Comparison of ENCODE assay signal across 21 cellular contexts in genomic region chr1:174161813-174162212, GRCh38. TPM values are rescaled to one million over a fixed set of nuclear protein-coding genes. Genes with fewer than 3 reads are reported as not detected.
DNase-seq lines count a peak whose midpoint lies in the region; ATAC-seq and TF ChIP-seq lines count a peak whose summit lies in the region.
"Had no signal": no experiment of that assay in that cellular context is flagged by ENCODE, and none has a peak within 500 bp of the region (broad histone marks: within the 10 kb centered on the region; RNA-seq: fewer than 3 reads in every experiment).

No MANE protein-coding gene starts in this region.

- H3K4me3 Mint-ChIP-seq in activated CD4-positive, alpha-beta T cell treated with anti-CD3 and anti-CD28 coated beads, Interleukin-2, amount 10 ng/mL, durations not matched to agents 24 days and 14 days, result peak overlapping the region; percentile 39
- H3K4me3 Mint-ChIP-seq in CD4-positive, alpha-beta T cell, result peak overlapping the region; percentile 76
- H3K4me3 Mint-ChIP-seq in effector memory CD8-positive, alpha-beta T cell, result peak overlapping the region; percentile 95 to 96

- peaks cover 57% of the 10 kb centered on the region for H3K4me1 Mint-ChIP-seq in activated CD4-positive, alpha-beta T cell treated with anti-CD3 and anti-CD28 coated beads, Interleukin-2, amount 10 ng/mL, durations not matched to agents 24 days and 14 days
- peaks cover 79% of the 10 kb centered on the region for H3K4me1 Mint-ChIP-seq in CD4-positive, alpha-beta T cell (ENCODE audit: low read depth)
- peaks cover 60 to 80% of the 10 kb centered on the region in 2 donors for H3K4me1 Mint-ChIP-seq in effector memory CD8-positive, alpha-beta T cell (ENCODE audit: low read depth in 2 of 2)

- H3K79me2 ChIP-seq in KMS-11 (ENCODE audit: insufficient read depth, low read depth), result peaks cover 55% of the 10 kb centered on the region

- no peak overlapping the region for H2AFZ ChIP-seq in KMS-11 (ENCODE audit: low read depth)

- no peak overlapping the region for H3K27ac ChIP-seq in CD4-positive, alpha-beta T cell (ENCODE audit: low read depth, low read length)
- H3K27ac ChIP-seq in KMS-11 (peak overlapping the region; percentile 49), colonic mucosa (no peak overlapping the region)
- H3K27ac ChIP-seq: 22Rv1, C4-2B, prostate gland, thoracic aorta, WERI-Rb-1 had no signal

- peaks cover 78% of the 10 kb centered on the region for H3K4me1 ChIP-seq in KMS-11 (ENCODE audit: low read depth, poor library complexity, severe bottlenecking)
- H3K4me1 ChIP-seq in colonic mucosa, result peaks cover 4% of the 10 kb centered on the region
- H3K4me1 ChIP-seq: prostate gland had no signal

- no peaks in the 10 kb centered on the region for H4K20me1 ChIP-seq in KMS-11 (ENCODE audit: insufficient read depth)

- POLR2A ChIA-PET in CD4-positive, alpha-beta T cell (lab: Charles Lee), result interaction anchor here (0.7 to 2.0 kb wide), 2 partner anchors 10 to 140 kb away, joined by 3 to 6 read pairs; partner anchors contain the start of gene RC3H1

- H3K9ac ChIP-seq in KMS-11 (peak overlapping the region; percentile 22; the same call in 1 of the 2 replicates), colonic mucosa (ENCODE audit: low read depth in 2 of 2, low read length in 2 of 2) (no peak overlapping the region)

- peak overlapping the region; percentile 46 for H3K4me2 ChIP-seq in KMS-11

- H3K9me3 Mint-ChIP-seq in activated CD4-positive, alpha-beta T cell treated with anti-CD3 and anti-CD28 coated beads, Interleukin-2, amount 10 ng/mL, durations not matched to agents 24 days and 14 days, result no peaks in the 10 kb centered on the region
- H3K9me3 Mint-ChIP-seq in CD4-positive, alpha-beta T cell, result no peaks in the 10 kb centered on the region
- H3K9me3 Mint-ChIP-seq in effector memory CD8-positive, alpha-beta T cell, result no peaks in the 10 kb centered on the region
- H3K9me3 Mint-ChIP-seq: H9 had no signal

- no peak overlapping the region for H3K27ac Mint-ChIP-seq in activated CD4-positive, alpha-beta T cell treated with anti-CD3 and anti-CD28 coated beads, Interleukin-2, amount 10 ng/mL, durations not matched to agents 24 days and 14 days
- no peak overlapping the region for H3K27ac Mint-ChIP-seq in CD4-positive, alpha-beta T cell
- peak overlapping the region; percentile 59 to 96 for H3K27ac Mint-ChIP-seq in effector memory CD8-positive, alpha-beta T cell
- H3K27ac Mint-ChIP-seq: H9 had no signal

- DNase-seq in activated CD4-positive, alpha-beta T cell treated with anti-CD3 and anti-CD28 coated beads, Interleukin-2, amount 10 ng/mL, durations not matched to agents 24 days and 14 days, result no peak
- DNase-seq in activated CD4-positive, alpha-beta T cell treated with anti-CD3 and anti-CD28 coated beads, Interleukin-2, amount 50 U/mL, for 4 hours, result no peak
- no peak for DNase-seq in CD4-positive, alpha-beta T cell
- DNase-seq in effector memory CD8-positive, alpha-beta T cell, result no peak
- no peak for DNase-seq in colonic mucosa
- DNase-seq: activated gamma-delta T cell treated with Interleukin-2 at 50 U/mL for 16 hours; aorta; DMS53; H9; MM.1S; naive B cell; NCI-H187; stimulated activated CD4-positive, alpha-beta T cell treated with anti-CD3 and anti-CD28 coated beads, Interleukin-4, amount 100 ng/mL, for 4 hours; WERI-Rb-1 had no signal

- ATAC-seq in CD4-positive, alpha-beta T cell (ENCODE audit: poor library complexity), result no peak
- ATAC-seq in effector memory CD8-positive, alpha-beta T cell (replicated peaks), result no peak
- ATAC-seq in GM18502 (IDR thresholded peaks at IDR 0.05; ENCODE audit: poor library complexity, unreplicated experiment) (no peak), GM19023 (IDR thresholded peaks at IDR 0.05; ENCODE audit: unreplicated experiment) (no peak)

- peak overlapping the region; percentile 35 for H3K4me3 ChIP-seq in KMS-11 (IDR thresholded peaks at IDR 0.05; ENCODE audit: insufficient read depth, low read depth, low read length)
- no peak overlapping the region for H3K4me3 ChIP-seq in colonic mucosa
- H3K4me3 ChIP-seq: prostate gland, thoracic aorta had no signal

- intact Hi-C loops in activated CD4-positive, alpha-beta T cell treated with anti-CD3 and anti-CD28 coated beads, Interleukin-2, amount 10 ng/mL, durations not matched to agents 24 days and 14 days (cut with micrococcal nuclease), result no loop called here
- intact Hi-C loops in CD4-positive, alpha-beta T cell (cut with DNase I, micrococcal nuclease), result loop anchor here in 1 of 2 experiments (5.0 to 10.0 kb wide), 3 partner anchors 50 to 1627 kb away; partner anchors contain the start of genes PRDX6 and SUCO
- intact Hi-C loops in colonic mucosa (cut with DNase I), result loop anchor here (10.0 kb wide), 1 partner anchor 137 kb away; the partner anchor contains the start of gene RC3H1

- H3K36me3 ChIP-seq in KMS-11 (ENCODE audit: insufficient read depth) (no peaks in the 10 kb centered on the region), colonic mucosa (no peaks in the 10 kb centered on the region)
- H3K36me3 ChIP-seq: prostate gland, thoracic aorta, WERI-Rb-1 had no signal

- H3K9me3 ChIP-seq in CD4-positive, alpha-beta T cell (ENCODE audit: control insufficient read depth, low read length), result no peaks in the 10 kb centered on the region
- no peaks in the 10 kb centered on the region for H3K9me3 ChIP-seq in colonic mucosa
- H3K9me3 ChIP-seq: prostate gland, thoracic aorta had no signal

- TF ChIP-seq CTCF in CD4-positive, alpha-beta T cell (IDR thresholded peaks at IDR 0.05), result no peak
- TF ChIP-seq CTCF in KMS-11 (conservative IDR thresholded peaks at IDR 0.05; ENCODE audit: low read depth, low read length), result no peak
- TF ChIP-seq CTCF in colonic mucosa (IDR thresholded peaks at IDR 0.05), result no peak

- H3K36me3 Mint-ChIP-seq in activated CD4-positive, alpha-beta T cell treated with anti-CD3 and anti-CD28 coated beads, Interleukin-2, amount 10 ng/mL, durations not matched to agents 24 days and 14 days (ENCODE audit: low read depth), result peaks cover 18% of the 10 kb centered on the region
- H3K36me3 Mint-ChIP-seq in CD4-positive, alpha-beta T cell (ENCODE audit: low read depth), result peaks cover 13% of the 10 kb centered on the region
- H3K36me3 Mint-ChIP-seq in effector memory CD8-positive, alpha-beta T cell (ENCODE audit: insufficient read depth), result peaks cover 29% of the 10 kb centered on the region

- no peaks in the 10 kb centered on the region for H3K27me3 ChIP-seq in CD4-positive, alpha-beta T cell (ENCODE audit: control insufficient read depth, insufficient read depth, low read length)
- H3K27me3 ChIP-seq in KMS-11 (ENCODE audit: insufficient read depth, low read depth) (no peaks in the 10 kb centered on the region), colonic mucosa (no peaks in the 10 kb centered on the region)

- no peaks in the 10 kb centered on the region for H3K27me3 Mint-ChIP-seq in activated CD4-positive, alpha-beta T cell treated with anti-CD3 and anti-CD28 coated beads, Interleukin-2, amount 10 ng/mL, durations not matched to agents 24 days and 14 days
- no peaks in the 10 kb centered on the region for H3K27me3 Mint-ChIP-seq in CD4-positive, alpha-beta T cell
- no peaks in the 10 kb centered on the region for H3K27me3 Mint-ChIP-seq in effector memory CD8-positive, alpha-beta T cell
- H3K27me3 Mint-ChIP-seq: naive B cell had no signal

- CTCF ChIA-PET in CD4-positive, alpha-beta T cell (lab: Charles Lee), result interaction anchor here (0.7 kb wide), 1 partner anchor 56 kb away, joined by 3 read pairs; no protein-coding TSS in a partner anchor

RNA-seq across cellular contexts. Expression of gene RABGAP1L, which starts 2.5 kb away (rescaled TPM):
- total RNA-seq in activated CD4-positive, alpha-beta T cell treated with anti-CD3 and anti-CD28 coated beads, Interleukin-2, amount 10 ng/mL, durations not matched to agents 24 days and 14 days, result 36.9 and 37.2 TPM in 2 replicates
- total RNA-seq in CD4-positive, alpha-beta T cell, result 10 to 100 TPM; 59.8 to 67.6 TPM
- total RNA-seq in colonic mucosa, result 10 to 100 TPM; 50.3 to 87.0 TPM

Comparison
In these comparisons a context has a peak if more than half of its experiments do, and no peak if none do; other contexts are left out.
1. H3K27ac Mint-ChIP-seq: peak in effector memory CD8-positive, alpha-beta T cell (2 of 2); none in activated CD4-positive, alpha-beta T cell treated with anti-CD3 and anti-CD28 coated beads, Interleukin-2, amount 10 ng/mL, durations not matched to agents 24 days and 14 days (single experiment) and CD4-positive, alpha-beta T cell (single experiment).
2. H3K4me3 Mint-ChIP-seq: peak in every context shown above with its lines; median percentile 96 in effector memory CD8-positive, alpha-beta T cell; 76 in CD4-positive, alpha-beta T cell; 39 in activated CD4-positive, alpha-beta T cell treated with anti-CD3 and anti-CD28 coated beads, Interleukin-2, amount 10 ng/mL, durations not matched to agents 24 days and 14 days.